Comparison of ENCODE assay signal across 8 cellular contexts in the genomic region with DNA sequence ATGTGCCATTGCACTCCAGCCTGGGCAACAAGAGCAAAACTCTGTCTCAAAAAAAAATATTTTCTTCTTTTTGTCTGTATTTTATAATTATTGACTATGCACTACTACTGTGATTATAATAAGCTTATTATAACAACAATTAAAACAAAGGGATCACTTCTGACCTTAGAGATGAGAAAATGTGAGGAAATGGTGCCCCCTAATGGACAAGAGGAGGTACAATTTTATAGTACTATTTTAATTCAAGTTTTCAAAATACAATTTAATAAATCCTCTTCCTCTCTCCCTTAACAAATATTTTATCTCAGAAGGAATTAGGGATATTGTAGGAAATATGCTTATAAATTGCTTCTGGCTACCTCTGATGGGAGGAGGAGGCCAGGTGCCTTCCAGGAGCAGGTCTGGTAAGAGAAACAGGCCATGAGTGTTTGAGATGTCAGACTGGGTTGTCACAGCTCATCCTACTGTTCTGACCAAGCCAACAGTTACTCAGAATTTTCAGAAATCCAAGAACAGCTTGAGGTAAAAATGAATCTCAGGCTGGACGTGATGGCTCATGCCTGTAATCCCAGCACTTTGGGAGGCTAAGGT. TPM values are rescaled to one million over a fixed set of nuclear protein-coding genes. Genes with fewer than 3 reads are reported as not detected.
DNase-seq lines count a peak whose midpoint lies in the region; ATAC-seq and TF ChIP-seq lines count a peak whose summit lies in the region.

No MANE protein-coding gene starts in this region.

- no peak overlapping the region for H3K27ac ChIP-seq in 22Rv1

- no peaks in the 10 kb centered on the region for H3K4me1 Mint-ChIP-seq in memory B cell

- H3K4me3 Mint-ChIP-seq in memory B cell: no peak overlapping the region

- DNase-seq in ELR (ENCODE audit: low read depth): peak; percentile 61
- DNase-seq in NCI-H446 treated with DMSO at 0.1 percent for 48 hours (lab: John Stamatoyannopoulos, UW): peak; percentile 24
- peak; percentile 76 for DNase-seq in cerebellum (ENCODE audit: low spot score)
- peak in 1 of 2 donors; percentile 45 for DNase-seq in memory B cell (ENCODE audit: low spot score in 2 of 2)
- DNase-seq in mucosa of gallbladder (ENCODE audit: low spot score): no peak

- ATAC-seq in memory B cell (ENCODE audit: low read depth): peak; percentile 59
- no peak for ATAC-seq in HG03469 (IDR thresholded peaks at IDR 0.05; ENCODE audit: unreplicated experiment)
- ATAC-seq in GM21528 (IDR thresholded peaks at IDR 0.05; ENCODE audit: low FRiP score, unreplicated experiment): no peak

- no peak overlapping the region for H3K27ac Mint-ChIP-seq in memory B cell

- H3K36me3 Mint-ChIP-seq in memory B cell: peaks cover 15% of the 10 kb centered on the region

- TF ChIP-seq CTCF in 22Rv1 (IDR thresholded peaks at IDR 0.05): peak; percentile 79

- no peaks in the 10 kb centered on the region for H3K9me3 Mint-ChIP-seq in memory B cell

- H3K27me3 Mint-ChIP-seq in memory B cell: no peaks in the 10 kb centered on the region

RNA-seq across cellular contexts. Expression of gene VPS53, which starts 14.0 kb away (rescaled TPM):
- total RNA-seq in cerebellum (29.3 TPM), mucosa of gallbladder (73.1 TPM)

RNA-seq across cellular contexts. Expression of gene TLCD3A, which starts 31.8 kb away (rescaled TPM):
- total RNA-seq in cerebellum: 16.2 TPM
- 30.2 TPM for total RNA-seq in mucosa of gallbladder

RNA-seq across cellular contexts. Expression of gene GEMIN4, which starts 51.5 kb away (rescaled TPM):
- total RNA-seq in cerebellum: 10.5 TPM
- total RNA-seq in mucosa of gallbladder: 25.1 TPM
